ENCODE assay signal across 8 cellular contexts in the genomic region with DNA sequence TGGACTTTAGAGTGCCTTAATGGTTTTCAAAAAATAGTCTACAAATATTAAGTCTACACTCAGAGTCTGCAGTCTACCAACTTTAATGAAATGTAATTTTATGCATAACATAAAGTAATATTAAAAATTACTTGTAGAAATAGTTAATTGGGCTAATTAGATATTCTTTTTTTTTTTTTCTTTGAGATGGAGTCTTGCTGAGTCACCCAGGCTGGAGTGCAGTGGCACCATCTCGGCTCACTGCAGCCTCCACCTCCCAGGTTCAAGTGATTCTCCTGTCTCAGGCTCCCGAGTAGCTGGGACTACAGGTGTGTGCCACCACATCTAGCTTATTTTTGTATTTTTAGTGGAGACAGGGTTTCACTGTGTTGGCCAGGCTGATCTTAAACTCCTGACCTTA. TPM values are rescaled to one million over a fixed set of nuclear protein-coding genes. Genes with fewer than 3 reads are reported as not detected.
DNase-seq lines count a peak whose midpoint lies in the region; ATAC-seq, FAIRE-seq and TF ChIP-seq lines count a peak whose summit lies in the region.
"Not testable (repeated sequence)": the region's sequence is repeated elsewhere in the genome, so short reads cannot be mapped to it uniquely, and the experiment has no call there.

No MANE protein-coding gene starts in this region.

- H3K79me1 ChIP-seq in IMR-90 (ENCODE audit: low read depth in 1 of 2, low read length in 2 of 2) = peaks cover 15 to 63% of the 10 kb centered on the region in 2 experiments
- H3K79me1 ChIP-seq in trophoblast cell (ENCODE audit: low read length) = not testable (repeated sequence)

- H3K79me2 ChIP-seq in GM23338 (replicated peaks; ENCODE audit: insufficient read depth); K562 (ENCODE audit: control insufficient read depth, insufficient read depth, low read length); trophoblast cell (ENCODE audit: control insufficient read depth, insufficient read depth, low read length, poor library complexity): not testable (repeated sequence)
- peaks cover 33% of the 10 kb centered on the region for H3K79me2 ChIP-seq in parathyroid adenoma

- not testable (repeated sequence) for H3K9ac ChIP-seq in IMR-90 (ENCODE audit: low read depth, low read length); K562 (ENCODE audit: insufficient read depth in 1 of 2, low read depth in 2 of 2, low read length in 2 of 2); parathyroid adenoma; trophoblast cell (ENCODE audit: low read length)

- not testable (repeated sequence) for H3K23ac ChIP-seq in IMR-90 (ENCODE audit: low read depth, low read length); trophoblast cell (ENCODE audit: low read length)

- CTCF ChIA-PET in A549 (lab: Yijun Ruan, JAX) = interaction anchor here (1.4 to 1.5 kb wide), 2 partner anchors 41 to 46 kb away, joined by 3 to 6 read pairs; partner anchors contain the start of gene CNNM2
- CTCF ChIA-PET in HEK293 (lab: Yijun Ruan, JAX); K562 (lab: Yijun Ruan, JAX; ENCODE audit: low intra/inter-chr PET ratio): not testable (repeated sequence)
- CTCF ChIA-PET in IMR-90 (lab: Yijun Ruan, JAX) = interaction anchor here (0.5 kb wide), 1 partner anchor 10 kb away, joined by 3 read pairs; no protein-coding TSS in a partner anchor

- TF ChIP-seq POLR2A in A549 (IDR thresholded peaks at IDR 0.05; ENCODE audit: low read length); IMR-90 (IDR thresholded peaks at IDR 0.05; ENCODE audit: low read depth, low read length); adrenal gland (IDR thresholded peaks at IDR 0.05); K562 (conservative IDR thresholded peaks at IDR 0.05): not testable (repeated sequence)

- not testable (repeated sequence) for FAIRE-seq in A549 (lab: Jason Lieb, UNC); K562 (lab: Jason Lieb, UNC)

- H3K4me2 ChIP-seq in A549 (peak overlapping the region; percentile 63), parathyroid adenoma (ENCODE audit: low read length) (peak overlapping the region; percentile 67)
- H3K4me2 ChIP-seq in GM23338; IMR-90 (ENCODE audit: low read depth, low read length); K562 (ENCODE audit: insufficient read depth, low read length); trophoblast cell (ENCODE audit: low read length): not testable (repeated sequence)

- POLR2A ChIA-PET in A549 (lab: Yijun Ruan, JAX); HEK293 (lab: Yijun Ruan, JAX); IMR-90 (lab: Charles Lee; ENCODE audit: unreplicated experiment): not testable (repeated sequence)
- POLR2A ChIA-PET in K562 (lab: Yijun Ruan, JAX) = interaction anchor here (1.3 kb wide), 1 partner anchor 11 kb away, joined by 3 read pairs; no protein-coding TSS in a partner anchor

- not testable (repeated sequence) for H2BK15ac ChIP-seq in IMR-90 (ENCODE audit: low read depth, low read length)

- dilution Hi-C loops in IMR-90 (cut with HindIII; ENCODE audit: low sequenced_read_pairs, unreplicated experiment) = not testable (repeated sequence)

- not testable (repeated sequence) for H2AFZ ChIP-seq in GM23338; IMR-90 (replicated peaks; ENCODE audit: low read length, poor library complexity); K562 (ENCODE audit: low read depth, low read length); parathyroid adenoma; trophoblast cell (ENCODE audit: insufficient read depth, low read length, poor library complexity)

- H2BK5ac ChIP-seq in IMR-90 (ENCODE audit: low read depth, low read length, poor library complexity, severe bottlenecking); trophoblast cell (ENCODE audit: low read depth, low read length, poor library complexity): not testable (repeated sequence)

- H3K4me3 Mint-ChIP-seq in GM23338 = not testable (repeated sequence)

- H3K27me3 ChIP-seq in GM23338 (ENCODE audit: insufficient read depth); IMR-90 (ENCODE audit: control insufficient read depth, insufficient read depth, low read length); adrenal gland; K562 (ENCODE audit: control insufficient read depth in 2 of 2, insufficient read depth in 2 of 2, low read length in 2 of 2); parathyroid adenoma (ENCODE audit: control insufficient read depth, insufficient read depth, low read length); trophoblast cell (ENCODE audit: insufficient read depth, low read length): not testable (repeated sequence)

- 81% methylated on average over 2 of the region's 2 CpGs for WGBS in A549 (ENCODE audit: missing lambda C conversion rate)
- no CpG with 5 or more reads among the region's 2 CpGs for WGBS in IMR-90 (ENCODE audit: extremely low coverage in 2 of 2, insufficient read length in 1 of 2), 2 experiments
- WGBS in adrenal gland, 4 donors = 57 to 70% (median 64%) methylated on average over 2 of the region's 2 CpGs
- WGBS in K562 (ENCODE audit: insufficient coverage, low coverage, missing lambda C conversion rate) = 46% methylated on average over 2 of the region's 2 CpGs
- no CpG with 5 or more reads among the region's 2 CpGs for WGBS in trophoblast cell (ENCODE audit: extremely low coverage, insufficient coverage, insufficient read length)

- DNase-seq in A549 (ENCODE audit: low read depth in 1 of 2, low spot score in 1 of 2); GM23338 (ENCODE audit: low spot score); IMR-90; adrenal gland; K562 (ENCODE audit: extremely low read depth in 1 of 4, low spot score in 3 of 4); trophoblast cell: not testable (repeated sequence)

- not testable (repeated sequence) for H4K20me1 ChIP-seq in GM23338 (replicated peaks; ENCODE audit: insufficient read depth); IMR-90 (ENCODE audit: insufficient read depth, low read length); K562 (replicated peaks; ENCODE audit: control insufficient read depth, insufficient read depth, low read length)

- not testable (repeated sequence) for TF ChIP-seq CTCF in A549 (IDR thresholded peaks at IDR 0.05); GM23338 (conservative IDR thresholded peaks at IDR 0.05; ENCODE audit: low read depth in 2 of 2); HEK293 (tag by site-specific recombination; IDR thresholded peaks at IDR 0.05); IMR-90 (conservative IDR thresholded peaks at IDR 0.05; ENCODE audit: low read depth, low read length); adrenal gland (IDR thresholded peaks at IDR 0.05); K562 (IDR thresholded peaks at IDR 0.05 in 2 of 3, conservative IDR thresholded peaks at IDR 0.05 in 1 of 3; ENCODE audit: insufficient read depth in 2 of 3, low read depth in 1 of 3, low read length in 3 of 3); parathyroid adenoma (IDR thresholded peaks at IDR 0.05)

- not testable (repeated sequence) for H4K8ac ChIP-seq in IMR-90 (ENCODE audit: low read depth in 2 of 2, low read length in 2 of 2); trophoblast cell (ENCODE audit: low read depth, low read length)

- not testable (repeated sequence) for H3K9me2 ChIP-seq in GM23338 (ENCODE audit: insufficient read depth)

- H3K27ac ChIP-seq in A549 (peak overlapping the region; percentile 50 to 66; a peak in 5 of 6 replicates), GM23338 (ENCODE audit: low read depth) (peak overlapping the region; percentile 28; the same call in 1 of the 2 replicates), HEK293 (ENCODE audit: extremely low read depth, low read depth, low read length) (peak overlapping the region; percentile 39; the same call in 1 of the 2 replicates), adrenal gland (peak overlapping the region in 4 of 5 donors; percentile 68 to 79 (median 74))
- not testable (repeated sequence) for H3K27ac ChIP-seq in IMR-90 (ENCODE audit: insufficient read depth, low read length); K562 (ENCODE audit: extremely low read depth, low read depth, low read length); parathyroid adenoma; trophoblast cell (ENCODE audit: low read depth, low read length)

- H3K4me3 ChIP-seq in A549; GM23338; HEK293 (ENCODE audit: low read depth, low read length); IMR-90 (ENCODE audit: insufficient read depth, low read depth, low read length); adrenal gland; K562; trophoblast cell (ENCODE audit: low read depth, low read length): not testable (repeated sequence)
- peak overlapping the region; percentile 39 for H3K4me3 ChIP-seq in parathyroid adenoma (ENCODE audit: low read depth, low read length)

- not testable (repeated sequence) for H3K56ac ChIP-seq in IMR-90 (ENCODE audit: extremely low read depth, insufficient read depth, low read length)

- H3K4ac ChIP-seq in IMR-90 (ENCODE audit: low read depth, low read length) = 0 out of 2 replicates have a peak overlapping the region, but pooled peaks have one; percentile 55
- H3K4ac ChIP-seq in trophoblast cell (ENCODE audit: low read depth, low read length) = not testable (repeated sequence)

- in situ Hi-C loops in IMR-90 (cut with MboI; ENCODE audit: low sequenced_read_pairs); K562 (cut with MboI): not testable (repeated sequence)

- H2BK20ac ChIP-seq in IMR-90 (ENCODE audit: low read depth, low read length) = not testable (repeated sequence)

- not testable (repeated sequence) for H3K36me3 ChIP-seq in GM23338 (ENCODE audit: insufficient read depth); HEK293 (ENCODE audit: control insufficient read depth in 2 of 2, insufficient read depth in 1 of 2, low read length in 2 of 2); IMR-90 (ENCODE audit: control insufficient read depth, insufficient read depth, low read length); adrenal gland (replicated peaks in 1 of 2); K562 (ENCODE audit: control insufficient read depth, insufficient read depth, low read length); parathyroid adenoma (ENCODE audit: control insufficient read depth, insufficient read depth, low read length); trophoblast cell (ENCODE audit: control insufficient read depth in 1 of 2, insufficient read depth in 2 of 2, low read length in 2 of 2)

- H3K14ac ChIP-seq in IMR-90 (replicated peaks; ENCODE audit: low read depth, low read length) = not testable (repeated sequence)
- peak overlapping the region; percentile 65 for H3K14ac ChIP-seq in trophoblast cell (ENCODE audit: low read length)

- H4K91ac ChIP-seq in IMR-90 (ENCODE audit: insufficient read depth, low read depth, low read length) = peak overlapping the region; percentile 10; the same call in 1 of the 2 replicates
- H4K91ac ChIP-seq in trophoblast cell (ENCODE audit: low read depth, low read length) = not testable (repeated sequence)

- not testable (repeated sequence) for H3K36me3 Mint-ChIP-seq in GM23338 (ENCODE audit: low read depth)

- H3K9me1 ChIP-seq in IMR-90 (ENCODE audit: insufficient read depth, low read length); K562 (ENCODE audit: control insufficient read depth, insufficient read depth, low read length): not testable (repeated sequence)

- H2AK5ac ChIP-seq in IMR-90 (ENCODE audit: low read depth, low read length) = peak overlapping the region; percentile 37; the same call in 1 of the 2 replicates
- H2AK5ac ChIP-seq in trophoblast cell (ENCODE audit: low read length) = not testable (repeated sequence)

- not testable (repeated sequence) for TF ChIP-seq RAD21 in A549 (conservative IDR thresholded peaks at IDR 0.05 in 1 of 2, IDR thresholded peaks at IDR 0.05 in 1 of 2); IMR-90 (IDR thresholded peaks at IDR 0.05; ENCODE audit: low read length); K562 (CRISPR knock-in tag; conservative IDR thresholded peaks at IDR 0.05 in 1 of 2, IDR thresholded peaks at IDR 0.05 in 1 of 2)

- H3K27ac Mint-ChIP-seq in GM23338 = not testable (repeated sequence)

- not testable (repeated sequence) for TF ChIP-seq EP300 in A549 (IDR thresholded peaks at IDR 0.05); K562 (IDR thresholded peaks at IDR 0.05; ENCODE audit: low read length)

- H3K18ac ChIP-seq in IMR-90 (ENCODE audit: low read depth, low read length); trophoblast cell (ENCODE audit: low read length): not testable (repeated sequence)

- not testable (repeated sequence) for H4K5ac ChIP-seq in IMR-90 (ENCODE audit: low read depth, low read length)

- H3K4me1 Mint-ChIP-seq in GM23338 = not testable (repeated sequence)

- H3K9me3 Mint-ChIP-seq in GM23338 = not testable (repeated sequence)

- H2AK9ac ChIP-seq in IMR-90 (replicated peaks; ENCODE audit: low read depth, low read length, poor library complexity) = not testable (repeated sequence)

- not testable (repeated sequence) for H2BK120ac ChIP-seq in IMR-90 (ENCODE audit: low read depth, low read length); trophoblast cell (ENCODE audit: insufficient read depth, low read length, poor library complexity)

- not testable (repeated sequence) for H2BK12ac ChIP-seq in trophoblast cell (ENCODE audit: low read length)

- H3K4me1 ChIP-seq in A549 (peaks cover 49% of the 10 kb centered on the region), HEK293 (ENCODE audit: control insufficient read depth, insufficient read depth, low read length) (peaks cover 29% of the 10 kb centered on the region), IMR-90 (ENCODE audit: control insufficient read depth, insufficient read depth, low read length) (peaks cover 14% of the 10 kb centered on the region), adrenal gland (replicated peaks in 1 of 2) (peaks cover 35 to 42% of the 10 kb centered on the region in 2 donors), K562 (replicated peaks in 1 of 2; ENCODE audit: control insufficient read depth in 2 of 2, insufficient read depth in 2 of 2, low read length in 2 of 2) (peaks cover 0 to 20% of the 10 kb centered on the region in 2 experiments; a peak in 3 of 5 replicates), parathyroid adenoma (peaks cover 20% of the 10 kb centered on the region)
- H3K4me1 ChIP-seq in GM23338 (ENCODE audit: insufficient read depth); trophoblast cell (ENCODE audit: control insufficient read depth in 1 of 2, insufficient read depth in 2 of 2, low read length in 2 of 2): not testable (repeated sequence)

- ATAC-seq in A549; GM23338; IMR-90 (ENCODE audit: low read depth); K562: not testable (repeated sequence)

- not testable (repeated sequence) for H3K9me3 ChIP-seq in A549; HEK293 (ENCODE audit: control insufficient read depth, insufficient read depth, low read depth, low read length); IMR-90 (ENCODE audit: control insufficient read depth, insufficient read depth, low read length); adrenal gland (replicated peaks in 1 of 3); K562 (replicated peaks; ENCODE audit: control insufficient read depth, insufficient read depth, low read depth, low read length); parathyroid adenoma (ENCODE audit: control insufficient read depth, low read length); trophoblast cell (ENCODE audit: insufficient read depth, low read depth, low read length)

- H3F3A ChIP-seq in GM23338 (replicated peaks; ENCODE audit: low read depth) = not testable (repeated sequence)

- not testable (repeated sequence) for H4K12ac ChIP-seq in trophoblast cell (ENCODE audit: low read depth, low read length)

- BruUV-seq in IMR-90 (replicated peaks; lab: Mats Ljungman, UMichigan); K562 (replicated peaks; lab: Mats Ljungman, UMichigan): not testable (repeated sequence)

- not testable (repeated sequence) for H3K27me3 Mint-ChIP-seq in GM23338 (ENCODE audit: insufficient read depth, low read depth, poor library complexity)

- intact Hi-C loops in IMR-90 (cut with micrococcal nuclease); adrenal gland (cut with DNase I): not testable (repeated sequence)
- intact Hi-C loops in K562 (cut with micrococcal nuclease) = loop anchor here (5.0 kb wide), 1 partner anchor 47 kb away; the partner anchor contains the start of gene CNNM2

RNA-seq across cellular contexts. Expression of gene CNNM2, which starts 46.0 kb away (rescaled TPM):
- polyA plus RNA-seq in A549 (2011; rRNA removed) (6.4 TPM in 2 replicates), A549 (2017; fragmentation: RNase III; extraction: RNeasy Plus Mini Kit Qiagen cat#74134 plus additional on column Dnase treatment) (3.9 to 6.9 TPM (median 6.2 TPM) in 3 replicates), GM23338 (2016; fragmentation: Nextera tagmentation; extraction: Ambion mirVana) (4.5 and 5.2 TPM in 2 replicates), IMR-90 (2012; rRNA removed) (4.7 and 5.6 TPM in 2 replicates), adrenal gland (10 to 100 TPM in 1 of 3 donors, 1 to 10 TPM in 2; 5.4 to 28.3 (median 8.3) TPM), K562 (2011; rRNA removed) (1.3 and 1.7 TPM in 2 replicates), K562 (2014; fragmentation: Illumina TruSeq; extraction: Trizol) (2.1 and 2.7 TPM in 2 replicates), K562 (2014; fragmentation: Nextera tagmentation; extraction: Ambion mirVana) (under 1 TPM; 0.21 to 0.23 TPM), K562 (2014; rRNA removed) (0.93 and 2.2 TPM in 2 replicates)
- 5.2 and 7.0 TPM in 2 replicates for polyA plus RNA-seq in A549 (2012; cell fraction: cytosol; rRNA removed)
- 6.9 and 10.6 TPM in 2 replicates for polyA plus RNA-seq in A549 (2012; cell fraction: nucleus; rRNA removed)
- 6.4 and 7.4 TPM in 2 replicates for polyA minus RNA-seq in A549 (2011; rRNA and poly(A)+ RNA removed)
- total RNA-seq in GM23338 (2014; rRNA removed; shearing (Covaris generic)) = 23.8 and 31.3 TPM in 2 replicates
- total RNA-seq in IMR-90 (2012; rRNA removed) (5.6 and 6.4 TPM in 2 replicates), adrenal gland (10 to 100 TPM; 27.6 to 52.0 (median 41.8) TPM), K562 (2014; rRNA removed) (4.0 and 5.9 TPM in 2 replicates), K562 (2014; rRNA removed; fragmentation: Illumina TruSeq; extraction: Trizol) (1.2 and 1.4 TPM in 2 replicates), K562 (2015; rRNA removed; fragmentation: Illumina TruSeq; extraction: Trizol) (1.2 and 1.5 TPM in 2 replicates), K562 (2021) (5.0 and 5.7 TPM in 2 replicates)
- polyA plus RNA-seq in IMR-90 (2012; cell fraction: cytosol; rRNA removed) = 4.4 and 9.1 TPM in 2 replicates
- polyA plus RNA-seq in IMR-90 (2012; cell fraction: nucleus; rRNA removed; ENCODE audit: low replicate concordance) = 9.1 and 11.0 TPM in 2 replicates
- total RNA-seq in K562 (2011; cell fraction: chromatin; rRNA removed; ENCODE audit: low replicate concordance) = 12.8 and 21.8 TPM in 2 replicates
- total RNA-seq in K562 (2011; cell fraction: nucleolus; rRNA removed) = 8.7 and 9.2 TPM in 2 replicates
- 8.9 and 12.8 TPM in 2 replicates for total RNA-seq in K562 (2011; cell fraction: nucleoplasm; rRNA removed)
- 1.2 and 2.0 TPM in 2 replicates for polyA plus RNA-seq in K562 (2011; cell fraction: cytosol; rRNA removed)
- polyA plus RNA-seq in K562 (2011; cell fraction: nucleus; rRNA removed) = 2.6 and 5.1 TPM in 2 replicates
- polyA plus RNA-seq in K562 (2012) = 4.0 and 4.6 TPM in 2 replicates
- 2.2 and 2.8 TPM in 2 replicates for polyA minus RNA-seq in K562 (2011; rRNA and poly(A)+ RNA removed)
- polyA minus RNA-seq in K562 (2011; cell fraction: cytosol; rRNA and poly(A)+ RNA removed) = 1.9 and 2.9 TPM in 2 replicates
- 2.6 and 4.9 TPM in 2 replicates for polyA minus RNA-seq in K562 (2011; cell fraction: nucleus; rRNA and poly(A)+ RNA removed)
- polyA plus RNA-seq in trophoblast cell (2013) = 15.2 and 16.5 TPM in 2 replicates
